ENCODE assay signal across 8 cellular contexts in genomic region chr13:30735025-30735967, GRCh38. TPM values are rescaled to one million over a fixed set of nuclear protein-coding genes. Genes with fewer than 3 reads are reported as not detected.
DNase-seq lines count a peak whose midpoint lies in the region; ATAC-seq and TF ChIP-seq lines count a peak whose summit lies in the region.

TSS of gene ALOX5AP (plus strand) at chr13:30735543. CDS start at chr13:30735606, 63 bp downstream.

- peaks cover 0 to 22% (median 13%) of the 10 kb centered on the region in 11 experiments; a peak in 10 of 22 replicates for H4K20me1 ChIP-seq in BLaER1 treated with 17β-estradiol and CSF1 and Interleukin-3, amounts not matched to agents 10 nM and 100 nM

- H3K9me3 ChIP-seq in BLaER1 treated with 17β-estradiol and CSF1 and Interleukin-3, amounts not matched to agents 10 nM and 100 nM (replicated peaks in 1 of 11): no peaks in the 10 kb centered on the region
- H3K9me3 ChIP-seq in heart right ventricle: no peaks in the 10 kb centered on the region
- H3K9me3 ChIP-seq in tibial nerve: no peaks in the 10 kb centered on the region

- ATAC-seq in GM19324 (IDR thresholded peaks at IDR 0.05; ENCODE audit: low FRiP score, unreplicated experiment) (peak; percentile 79), HG03196 (IDR thresholded peaks at IDR 0.05; ENCODE audit: unreplicated experiment) (peak; percentile 63), heart right ventricle (peak in 7 of 8 donors; percentile 55 to 85 (median 73))

- intact Hi-C loops in heart right ventricle (cut with DNase I) (loop anchor here in 1 of 10 donors (10.0 kb wide), 1 partner anchor 60 kb away; no protein-coding TSS in a partner anchor), lower leg skin (cut with DNase I; ENCODE audit: low total_unique reads) (no loop called here)

- peak within 1 kb of the TSS; percentile 74 to 99 (median 97) for H3K4me2 ChIP-seq in BLaER1 treated with 17β-estradiol and CSF1 and Interleukin-3, amounts not matched to agents 10 nM and 100 nM

- TF ChIP-seq POLR2A in tibial nerve (IDR thresholded peaks at IDR 0.05): no peak
- TF ChIP-seq POLR2A in lower leg skin (IDR thresholded peaks at IDR 0.05): no peak

- peak in 1 of 2 donors; percentile 59 for TF ChIP-seq EP300 in tibial nerve (IDR thresholded peaks at IDR 0.05)

- H3K4me1 ChIP-seq in BLaER1 treated with 17β-estradiol and CSF1 and Interleukin-3, amounts not matched to agents 10 nM and 100 nM: peaks cover 61 to 84% (median 70%) of the 10 kb centered on the region in 10 experiments
- H3K4me1 ChIP-seq in heart right ventricle: peaks cover 0 to 57% (median 0%) of the 10 kb centered on the region in 9 donors
- H3K4me1 ChIP-seq in tibial nerve: peaks cover 0 to 14% (median under 1%) of the 10 kb centered on the region in 4 donors

- H3K27me3 ChIP-seq in BLaER1 treated with 17β-estradiol and CSF1 and Interleukin-3, amounts not matched to agents 10 nM and 100 nM: 0 out of 22 replicates have a peak, but pooled peaks cover 0 to 5% (median 0%) of the 10 kb centered on the region in 11 experiments
- H3K27me3 ChIP-seq in heart right ventricle: peaks cover 0 to 21% (median 0%) of the 10 kb centered on the region in 7 donors
- H3K27me3 ChIP-seq in tibial nerve: no peaks in the 10 kb centered on the region

- H3K27ac Mint-ChIP-seq in T-helper 2 cell treated with Interferon-gamma antibody and Interleukin-4, amounts not matched to agents 5 μg/mL and 100 μg/mL, for 36 hours: peak within 1 kb of the TSS; percentile 97

- H3K4me1 Mint-ChIP-seq in T-helper 2 cell treated with Interferon-gamma antibody and Interleukin-4, amounts not matched to agents 5 μg/mL and 100 μg/mL, for 36 hours (ENCODE audit: low read depth): peaks cover 55% of the 10 kb centered on the region

- no peaks in the 10 kb centered on the region for H3K9me3 Mint-ChIP-seq in T-helper 2 cell treated with Interferon-gamma antibody and Interleukin-4, amounts not matched to agents 5 μg/mL and 100 μg/mL, for 36 hours

- H3K4me3 ChIP-seq in BLaER1 treated with 17β-estradiol and CSF1 and Interleukin-3, amounts not matched to agents 10 nM and 100 nM: peak within 1 kb of the TSS; percentile 42 to 90 (median 73)
- H3K4me3 ChIP-seq in heart right ventricle (peak within 1 kb of the TSS in 6 of 10 donors; percentile 6 to 44 (median 22)), tibial nerve (peak within 1 kb of the TSS in 2 of 4 donors; percentile 10 to 36), foreskin fibroblast (ENCODE audit: low read depth in 1 of 2, low read length in 2 of 2) (no peak within 1 kb of the TSS), lower leg skin (ENCODE audit: low read depth, poor library complexity, severe bottlenecking) (no peak within 1 kb of the TSS)

- 82 to 87% methylated on average over 7 of the region's 7 CpGs for WGBS in heart right ventricle, 2 donors
- 82 to 89% methylated on average over 7 of the region's 7 CpGs for WGBS in tibial nerve, 2 donors
- WGBS in lower leg skin, 2 donors: 73 to 87% methylated on average over 7 of the region's 7 CpGs

- peaks cover 12% of the 10 kb centered on the region for H3K36me3 Mint-ChIP-seq in T-helper 2 cell treated with Interferon-gamma antibody and Interleukin-4, amounts not matched to agents 5 μg/mL and 100 μg/mL, for 36 hours (ENCODE audit: low read depth)

- peak within 1 kb of the TSS; percentile 66 to 100 (median 98); a peak in 21 of 22 replicates for H3K27ac ChIP-seq in BLaER1 treated with 17β-estradiol and CSF1 and Interleukin-3, amounts not matched to agents 10 nM and 100 nM
- H3K27ac ChIP-seq in heart right ventricle: peak within 1 kb of the TSS in 2 of 10 donors; percentile 40 to 87
- peak within 1 kb of the TSS in 2 of 4 donors; percentile 11 to 29 for H3K27ac ChIP-seq in tibial nerve

- TF ChIP-seq CTCF in heart right ventricle (IDR thresholded peaks at IDR 0.05) (no peak), tibial nerve (IDR thresholded peaks at IDR 0.05) (no peak), foreskin fibroblast (IDR thresholded peaks at IDR 0.05; ENCODE audit: low read depth, low read length) (no peak), lower leg skin (IDR thresholded peaks at IDR 0.05) (no peak)

- H3K36me3 ChIP-seq in BLaER1 treated with 17β-estradiol and CSF1 and Interleukin-3, amounts not matched to agents 10 nM and 100 nM: peaks cover 0 to 43% (median 30%) of the 10 kb centered on the region in 11 experiments; a peak in 13 of 22 replicates
- H3K36me3 ChIP-seq in heart right ventricle: no peaks in the 10 kb centered on the region
- no peaks in the 10 kb centered on the region for H3K36me3 ChIP-seq in tibial nerve

- H3K9ac ChIP-seq in BLaER1 treated with 17β-estradiol and CSF1 and Interleukin-3, amounts not matched to agents 10 nM and 100 nM: peak within 1 kb of the TSS; percentile 71 to 99 (median 92)

- no peak for DNase-seq in T-helper 2 cell treated with Interferon-gamma antibody and Interleukin-4, amounts not matched to agents 5 μg/mL and 100 μg/mL, for 36 hours (ENCODE audit: low spot score)
- DNase-seq in heart right ventricle (no peak), tibial nerve (ENCODE audit: low spot score in 2 of 2) (no peak), foreskin fibroblast (no peak), lower leg skin (ENCODE audit: low spot score in 2 of 2) (no peak)

- no peaks in the 10 kb centered on the region for H3K27me3 Mint-ChIP-seq in T-helper 2 cell treated with Interferon-gamma antibody and Interleukin-4, amounts not matched to agents 5 μg/mL and 100 μg/mL, for 36 hours (ENCODE audit: low read depth)

- H3K4me3 Mint-ChIP-seq in T-helper 2 cell treated with Interferon-gamma antibody and Interleukin-4, amounts not matched to agents 5 μg/mL and 100 μg/mL, for 36 hours: peak within 1 kb of the TSS; percentile 96

RNA-seq across cellular contexts. Expression of gene ALOX5AP, which starts in this region (rescaled TPM):
- total RNA-seq in heart right ventricle: 10 to 100 TPM in 2 of 10 donors, 1 to 10 TPM in 8; 1.0 to 19.5 (median 4.6) TPM
- 10 to 100 TPM in 1 of 2 donors, under 1 TPM in 1; 0.95 to 14.5 TPM for polyA plus RNA-seq in heart right ventricle
- total RNA-seq in tibial nerve: 10 to 100 TPM; 25.3 to 41.4 (median 33.1) TPM
- 10 to 100 TPM in 1 of 4 donors, 1 to 10 TPM in 3; 4.2 to 10.9 (median 6.2) TPM for total RNA-seq in lower leg skin

Comparison
In these comparisons a context has a peak if more than half of its experiments do, and no peak if none do; other contexts are left out.
1. H3K4me3 ChIP-seq: peak in BLaER1 treated with 17β-estradiol and CSF1 and Interleukin-3, amounts not matched to agents 10 nM and 100 nM (10 of 10) and heart right ventricle (6 of 10); none in foreskin fibroblast (0 of 2) and lower leg skin (single experiment).
2. Peak in every context shown above with its lines, with median percentiles within 50 percentile points of each other: ATAC-seq.